In genomic region chr18:10559566-10560456, GRCh38 we compare ENCODE assay signal across 8 cellular contexts. TPM values are rescaled to one million over a fixed set of nuclear protein-coding genes. Genes with fewer than 3 reads are reported as not detected.
DNase-seq lines count a peak whose midpoint lies in the region; ATAC-seq, FAIRE-seq and TF ChIP-seq lines count a peak whose summit lies in the region.

No MANE protein-coding gene starts in this region.

- intact Hi-C loops in upper lobe of right lung (cut with DNase I): no loop called here

- H3K27me3 ChIP-seq in adipocyte (replicated peaks; ENCODE audit: control insufficient read depth, insufficient read depth, low read length) (no peaks in the 10 kb centered on the region), upper lobe of right lung (no peaks in the 10 kb centered on the region)

- H3K9me3 ChIP-seq in adipocyte (ENCODE audit: control insufficient read depth, low read length) (no peaks in the 10 kb centered on the region), upper lobe of right lung (no peaks in the 10 kb centered on the region)

- H3K9ac ChIP-seq in adipocyte (ENCODE audit: low read length): peak overlapping the region; percentile 23

- H3K4me1 ChIP-seq in adipocyte (ENCODE audit: control insufficient read depth, insufficient read depth, low read length): peaks cover 5% of the 10 kb centered on the region
- peaks cover 7% of the 10 kb centered on the region for H3K4me1 ChIP-seq in upper lobe of right lung

- ATAC-seq in HG02938 (IDR thresholded peaks at IDR 0.05; ENCODE audit: unreplicated experiment) (peak; percentile 39), left lobe of liver (peak; percentile 64), upper lobe of right lung (peak; percentile 6), GM21515 (IDR thresholded peaks at IDR 0.05; ENCODE audit: unreplicated experiment) (no peak)

- peaks cover 27% of the 10 kb centered on the region for H3K36me3 ChIP-seq in adipocyte (ENCODE audit: control insufficient read depth, insufficient read depth, low read length, severe bottlenecking)
- H3K36me3 ChIP-seq in upper lobe of right lung: peaks cover 16% of the 10 kb centered on the region

- peak overlapping the region; percentile 8 for H3K4me3 ChIP-seq in adipocyte (ENCODE audit: low read length)
- peak overlapping the region; percentile 25 for H3K4me3 ChIP-seq in upper lobe of right lung

- TF ChIP-seq CTCF in upper lobe of right lung (IDR thresholded peaks at IDR 0.05): no peak

- H3K27ac ChIP-seq in upper lobe of right lung: no peak overlapping the region

- DNase-seq in NCI-H524 (lab: John Stamatoyannopoulos, UW) (peak; percentile 39 to 63), NCI-H524 treated with DMSO at 0.1 percent for 48 hours (lab: John Stamatoyannopoulos, UW) (no peak), adipocyte (ENCODE audit: low read depth) (no peak), left lobe of liver (ENCODE audit: low spot score) (peak; percentile 50), upper lobe of right lung (no peak), frontal cortex (ENCODE audit: low spot score in 2 of 2) (no peak)

- no peak for FAIRE-seq in frontal cortex (lab: Jason Lieb, UNC)

RNA-seq across cellular contexts. Expression of gene NAPG, which starts 34.0 kb away (rescaled TPM):
- total RNA-seq in left lobe of liver: 11.5 TPM
- total RNA-seq in upper lobe of right lung: 29.1 TPM
- total RNA-seq in frontal cortex: 107 TPM

Comparison
In these comparisons a context has a peak if more than half of its experiments do, and no peak if none do; other contexts are left out.
1. DNase-seq: peak in NCI-H524 (2 of 2) and left lobe of liver (single experiment); none in NCI-H524 treated with DMSO at 0.1 percent for 48 hours (single experiment), adipocyte (single experiment), upper lobe of right lung (single experiment) and frontal cortex (0 of 2).